ENCODE assay signal across 8 cellular contexts in the genomic region with DNA sequence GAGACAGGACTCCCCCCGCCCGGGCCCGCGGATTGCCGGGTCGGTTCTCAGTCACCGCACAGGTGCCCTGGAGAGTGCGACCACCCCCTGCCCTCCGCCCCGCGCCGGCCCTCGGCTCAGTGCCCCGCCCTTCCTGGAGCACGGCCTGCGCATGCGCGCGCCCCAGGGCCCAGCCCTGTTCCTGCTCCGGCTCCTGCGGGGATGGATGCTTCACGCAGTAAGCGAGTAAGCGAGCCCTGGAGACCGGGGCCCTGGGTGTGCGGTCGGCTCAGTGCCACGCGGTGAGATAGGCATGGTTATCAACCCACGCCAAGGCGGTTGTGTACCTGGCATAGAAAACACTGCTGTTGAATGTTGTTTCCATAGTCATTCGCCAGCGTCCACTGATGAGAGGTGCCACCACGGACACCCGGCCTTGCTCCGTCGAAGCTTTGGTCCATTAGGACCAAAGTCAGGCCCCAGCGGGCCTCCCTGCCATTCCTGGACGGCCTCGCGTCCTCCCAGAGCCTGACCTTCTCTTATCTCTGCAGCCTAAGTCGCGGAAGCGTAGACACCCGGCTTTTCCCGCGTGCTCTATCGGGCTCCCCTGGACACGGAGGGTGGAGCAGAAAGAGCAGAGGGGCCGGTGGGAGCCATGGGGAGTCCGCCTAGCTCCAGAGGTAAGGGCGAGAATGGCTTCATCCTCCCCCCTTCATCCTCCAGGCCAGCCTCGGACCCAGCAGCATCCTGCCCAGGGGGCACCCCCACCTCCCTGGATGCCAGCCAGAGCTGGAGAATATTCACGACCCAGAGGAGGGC.
A peak's percentile ranks its signal among the peaks of the same experiment; 100 is the strongest.
DNase-seq lines count a peak whose midpoint lies in the region; ATAC-seq and TF ChIP-seq lines count a peak whose summit lies in the region.

No MANE protein-coding gene starts in this region.

- H3K9me3 Mint-ChIP-seq in activated T-helper 1 cell treated with anti-CD3 and anti-CD28 coated beads, Interleukin-12 subunit alpha, Interleukin-12 subunit beta, Interleukin-2, Interleukin-4 antibody, amounts not matched to agents 30 ng/mL and 10 ng/mL and 1 ng/mL, durations not matched to agents 14 hours and 24 hours and 36 hours: no peaks in the 10 kb centered on the region

- H3K36me3 Mint-ChIP-seq in activated T-helper 1 cell treated with anti-CD3 and anti-CD28 coated beads, Interleukin-12 subunit alpha, Interleukin-12 subunit beta, Interleukin-2, Interleukin-4 antibody, amounts not matched to agents 30 ng/mL and 10 ng/mL and 1 ng/mL, durations not matched to agents 14 hours and 24 hours and 36 hours (ENCODE audit: low read depth): no peaks in the 10 kb centered on the region

- ATAC-seq in GM21367 (IDR thresholded peaks at IDR 0.05; ENCODE audit: unreplicated experiment): peak; percentile 82
- ATAC-seq in upper lobe of left lung (ENCODE audit: low FRiP score in 2 of 2): peak; percentile 43 to 68

- intact Hi-C loops in activated T-helper 1 cell treated with anti-CD3 and anti-CD28 coated beads, Interleukin-12 subunit alpha, Interleukin-12 subunit beta, Interleukin-2, Interleukin-4 antibody, amounts not matched to agents 30 ng/mL and 10 ng/mL and 1 ng/mL, durations not matched to agents 14 hours and 24 hours and 36 hours (cut with micrococcal nuclease): loop anchor here (2.0 kb wide), 1 partner anchor 148 kb away; no protein-coding TSS in a partner anchor

- no peaks in the 10 kb centered on the region for H3K4me1 ChIP-seq in osteoblast (ENCODE audit: insufficient read depth, low read length)
- peaks cover 8 to 16% (median 11%) of the 10 kb centered on the region in 4 donors for H3K4me1 ChIP-seq in upper lobe of left lung

- TF ChIP-seq CTCF in AG04449 (IDR thresholded peaks at IDR 0.05; ENCODE audit: insufficient read depth, low read length, missing control alignments) (no peak), osteoblast (IDR thresholded peaks at IDR 0.05; ENCODE audit: extremely low read depth, low read depth, low read length) (no peak), upper lobe of left lung (IDR thresholded peaks at IDR 0.05) (no peak)

- 11 to 14% methylated on average over 16 to 33 of the region's 54 CpGs for WGBS in upper lobe of left lung, 2 donors

- no peaks in the 10 kb centered on the region for H3K79me2 ChIP-seq in osteoblast (ENCODE audit: insufficient read depth, low read length)

- H3K4me3 ChIP-seq in AG04449 (ENCODE audit: low read depth, low read length) (peak overlapping the region; percentile 48), osteoblast (ENCODE audit: insufficient read depth, low read length) (peak overlapping the region; percentile 52), upper lobe of left lung (peak overlapping the region in 3 of 4 donors; percentile 27 to 48 (median 32))
- peak overlapping the region; percentile 60 for H3K4me3 ChIP-seq in Jurkat, Clone E6-1 (ENCODE audit: low read length)

- H3K4me2 ChIP-seq in osteoblast (ENCODE audit: insufficient read depth, low read length): peak overlapping the region; percentile 68

- CTCF ChIA-PET in AG04449 (lab: Yijun Ruan, JAX): interaction anchor here (0.6 kb wide), 1 partner anchor 260 kb away, joined by 3 read pairs; no protein-coding TSS in a partner anchor

- peak overlapping the region; percentile 71 for H3K4me3 Mint-ChIP-seq in activated T-helper 1 cell treated with anti-CD3 and anti-CD28 coated beads, Interleukin-12 subunit alpha, Interleukin-12 subunit beta, Interleukin-2, Interleukin-4 antibody, amounts not matched to agents 30 ng/mL and 10 ng/mL and 1 ng/mL, durations not matched to agents 14 hours and 24 hours and 36 hours

- POLR2A ChIA-PET in AG04449 (lab: Yijun Ruan, JAX): no interaction called here

- H3K27me3 Mint-ChIP-seq in activated T-helper 1 cell treated with anti-CD3 and anti-CD28 coated beads, Interleukin-12 subunit alpha, Interleukin-12 subunit beta, Interleukin-2, Interleukin-4 antibody, amounts not matched to agents 30 ng/mL and 10 ng/mL and 1 ng/mL, durations not matched to agents 14 hours and 24 hours and 36 hours (ENCODE audit: insufficient read depth): peaks cover 14% of the 10 kb centered on the region

- H3K27me3 ChIP-seq in osteoblast (ENCODE audit: insufficient read depth, low read length): peaks cover 18% of the 10 kb centered on the region
- peaks cover 0 to 13% (median 6%) of the 10 kb centered on the region in 4 donors for H3K27me3 ChIP-seq in upper lobe of left lung

- H4K20me1 ChIP-seq in osteoblast (ENCODE audit: insufficient read depth, low read length): no peaks in the 10 kb centered on the region

- H3K36me3 ChIP-seq in osteoblast (ENCODE audit: insufficient read depth, low read length): no peaks in the 10 kb centered on the region
- no peaks in the 10 kb centered on the region for H3K36me3 ChIP-seq in upper lobe of left lung

- H3K27ac Mint-ChIP-seq in activated T-helper 1 cell treated with anti-CD3 and anti-CD28 coated beads, Interleukin-12 subunit alpha, Interleukin-12 subunit beta, Interleukin-2, Interleukin-4 antibody, amounts not matched to agents 30 ng/mL and 10 ng/mL and 1 ng/mL, durations not matched to agents 14 hours and 24 hours and 36 hours: no peak overlapping the region

- no peak for DNase-seq in AG04449 (ENCODE audit: low read depth, low spot score)
- peak; percentile 46 for DNase-seq in Jurkat, Clone E6-1 (ENCODE audit: low read depth, low spot score)
- peak; percentile 66 for DNase-seq in activated T-helper 1 cell treated with anti-CD3 and anti-CD28 coated beads, Interleukin-12 subunit alpha, Interleukin-12 subunit beta, Interleukin-2, Interleukin-4 antibody, amounts not matched to agents 30 ng/mL and 10 ng/mL and 1 ng/mL, durations not matched to agents 14 hours and 24 hours and 36 hours (ENCODE audit: low spot score)
- peak; percentile 10 for DNase-seq in fibroblast of the conjunctiva (ENCODE audit: low read depth)
- peak; percentile 95 for DNase-seq in osteoblast (ENCODE audit: insufficient read length, low spot score, missing footprints)
- peak; percentile 28 to 91 for DNase-seq in upper lobe of left lung
- DNase-seq in GF-D8 (lab: John Stamatoyannopoulos, UW): no peak

- peaks cover 11% of the 10 kb centered on the region for H3K4me1 Mint-ChIP-seq in activated T-helper 1 cell treated with anti-CD3 and anti-CD28 coated beads, Interleukin-12 subunit alpha, Interleukin-12 subunit beta, Interleukin-2, Interleukin-4 antibody, amounts not matched to agents 30 ng/mL and 10 ng/mL and 1 ng/mL, durations not matched to agents 14 hours and 24 hours and 36 hours (ENCODE audit: low read depth)

- TF ChIP-seq POLR2A in upper lobe of left lung (IDR thresholded peaks at IDR 0.05): no peak

- H2AFZ ChIP-seq in osteoblast (ENCODE audit: low read length): peak overlapping the region; percentile 76

- no peak for TF ChIP-seq EP300 in upper lobe of left lung (IDR thresholded peaks at IDR 0.05)

- H3K9me3 ChIP-seq in osteoblast (ENCODE audit: low read depth, low read length) (no peaks in the 10 kb centered on the region), upper lobe of left lung (no peaks in the 10 kb centered on the region)

- H3K27ac ChIP-seq in osteoblast (ENCODE audit: low read depth, low read length) (no peak overlapping the region), upper lobe of left lung (no peak overlapping the region)

Comparison
In these comparisons a context has a peak if more than half of its experiments do, and no peak if none do; other contexts are left out.
1. DNase-seq: peak in Jurkat, Clone E6-1 (single experiment), activated T-helper 1 cell treated with anti-CD3 and anti-CD28 coated beads, Interleukin-12 subunit alpha, Interleukin-12 subunit beta, Interleukin-2, Interleukin-4 antibody, amounts not matched to agents 30 ng/mL and 10 ng/mL and 1 ng/mL, durations not matched to agents 14 hours and 24 hours and 36 hours (single experiment), fibroblast of the conjunctiva (single experiment), osteoblast (single experiment) and upper lobe of left lung (2 of 2); none in AG04449 (single experiment) and GF-D8 (single experiment).
2. Peak in every context shown above with its lines, with median percentiles within 50 percentile points of each other: H3K4me3 ChIP-seq.